In the genomic region with DNA sequence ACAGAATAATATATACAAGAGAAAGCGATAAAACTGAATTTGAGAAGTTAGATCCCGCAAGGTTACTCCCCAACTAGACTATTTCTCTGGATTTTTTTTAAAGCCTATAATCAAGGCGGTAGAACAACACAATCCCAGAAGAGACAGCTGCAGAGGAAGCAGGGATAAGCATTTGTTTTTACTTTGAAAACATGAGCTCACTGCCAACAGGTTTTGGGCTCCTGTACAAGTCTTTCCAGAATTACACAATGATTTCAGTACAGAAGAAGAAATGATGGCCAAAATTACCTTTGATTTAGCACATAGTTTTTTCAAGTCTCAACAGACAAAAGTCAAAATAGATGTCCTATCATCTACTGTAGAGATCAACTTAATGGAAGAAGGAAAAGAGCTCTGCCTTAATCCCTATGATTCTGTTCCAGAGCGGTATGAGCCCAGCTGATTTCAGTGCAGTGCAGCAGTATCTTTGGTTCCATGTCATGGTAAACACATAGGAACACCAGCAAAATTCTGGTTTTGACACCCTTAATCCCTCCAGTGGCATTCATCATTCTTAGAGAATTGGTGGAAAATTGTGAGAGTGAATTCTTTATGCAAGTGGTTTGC, we compare ENCODE assay signal across 18 cellular contexts.
DNase-seq lines count a peak whose midpoint lies in the region; ATAC-seq, FAIRE-seq and TF ChIP-seq lines count a peak whose summit lies in the region.
"Had no signal": no experiment of that assay in that cellular context is flagged by ENCODE, and none has a peak within 500 bp of the region (broad histone marks: within the 10 kb centered on the region; RNA-seq: fewer than 3 reads in every experiment).

No MANE protein-coding gene starts in this region.

- no peaks in the 10 kb centered on the region for H3K23me2 ChIP-seq in H1 (ENCODE audit: low read depth, low read length)

- H3K18ac ChIP-seq in H1 (ENCODE audit: extremely low read depth, low read length) = no peak overlapping the region

- no peak for FAIRE-seq in H1 (lab: Jason Lieb, UNC)
- FAIRE-seq: HepG2, small intestine had no signal

- no peak overlapping the region for H3K4ac ChIP-seq in H1 (replicated peaks; ENCODE audit: insufficient read length, low read depth, low read length)

- no peak overlapping the region for H4K5ac ChIP-seq in H1 (ENCODE audit: insufficient read length, low read depth, low read length)

- H3K36me3 ChIP-seq in H1 (ENCODE audit: control insufficient read depth in 2 of 4, insufficient read depth in 4 of 4, low read length in 3 of 4) (0 out of 8 replicates have a peak, but pooled peaks cover 0 to 3% (median 0%) of the 10 kb centered on the region in 4 experiments), testis (ENCODE audit: low read depth, missing control alignments) (no peaks in the 10 kb centered on the region)

- TF ChIP-seq EP300 in H1 (IDR thresholded peaks at IDR 0.05; ENCODE audit: borderline replicate concordance in 1 of 2, low read depth in 2 of 2, low read length in 2 of 2) = no peak

- H3K14ac ChIP-seq in H1 (ENCODE audit: insufficient read length) = no peak overlapping the region

- H3K4me1 ChIP-seq in H1 (replicated peaks in 1 of 4; ENCODE audit: control insufficient read depth in 3 of 4, insufficient read depth in 4 of 4, low read length in 3 of 4) (peaks cover 0 to 8% (median 2%) of the 10 kb centered on the region in 4 experiments; a peak in 3 of 7 replicates), testis (no peaks in the 10 kb centered on the region)
- H3K4me1 ChIP-seq: body of pancreas had no signal

- H3K36me3 Mint-ChIP-seq in mesothelial cell of epicardium = peaks cover 2% of the 10 kb centered on the region
- no peaks in the 10 kb centered on the region for H3K36me3 Mint-ChIP-seq in CD14-positive monocyte

- H2BK15ac ChIP-seq in H1 (ENCODE audit: low read length) = no peak overlapping the region

- WGBS in H1 (ENCODE audit: extremely low coverage in 1 of 2, insufficient coverage in 1 of 2, insufficient read length in 1 of 2, insufficient replicate concordance in 2 of 2, low coverage in 1 of 2, low lambda C conversion rate in 2 of 2, missing lambda C conversion rate in 1 of 2), 2 experiments = 89% methylated on average over 4 of the region's 4 CpGs; no CpG with 5 or more reads in 1 of the 2 experiments
- WGBS in testis, 2 donors = 62 to 67% methylated on average over 4 of the region's 4 CpGs

- ATAC-seq in Right ventricle myocardium superior (ENCODE audit: poor library complexity) = peak; percentile 76
- ATAC-seq in Right ventricle myocardium inferior = no peak
- no peak for ATAC-seq in HG02571 (IDR thresholded peaks at IDR 0.05; ENCODE audit: unreplicated experiment)
- ATAC-seq: body of pancreas; HepG2; stimulated activated naive CD8-positive, alpha-beta T cell treated with anti-CD3 and anti-CD28 coated beads, Interleukin-15, Interleukin-2, amounts not matched to agents 100 U/mL and 50 U/mL, for 24 hours had no signal

- H3K56ac ChIP-seq in H1 (replicated peaks; ENCODE audit: insufficient read length, low read depth, low read length) = no peak overlapping the region

- no peaks in the 10 kb centered on the region for H3K27me3 ChIP-seq in H1 (replicated peaks in 1 of 4; ENCODE audit: control insufficient read depth in 3 of 4, extremely low read depth in 1 of 4, insufficient read depth in 3 of 4, low read length in 3 of 4)
- H3K27me3 ChIP-seq in testis = no peaks in the 10 kb centered on the region
- H3K27me3 ChIP-seq: body of pancreas, hepatocyte had no signal

- H4K20me1 ChIP-seq in H1 (replicated peaks in 1 of 2; ENCODE audit: control insufficient read depth in 1 of 2, insufficient read depth in 2 of 2, low read length in 2 of 2) = no peaks in the 10 kb centered on the region

- H3K4me2 ChIP-seq in H1 (ENCODE audit: insufficient read depth in 1 of 2, low read depth in 2 of 2, low read length in 2 of 2) = no peak overlapping the region
- H3K4me2 ChIP-seq: hepatocyte had no signal

- H3K4me1 Mint-ChIP-seq in mesothelial cell of epicardium = peaks cover 15% of the 10 kb centered on the region
- H3K4me1 Mint-ChIP-seq in CD14-positive monocyte = no peaks in the 10 kb centered on the region
- H3K4me1 Mint-ChIP-seq: activated B cell treated with CpG ODN at 0.5 μM for 24 hours had no signal

- CTCF ChIA-PET in H1 (lab: Charles Lee; ENCODE audit: partially characterized antibody) = no interaction called here

- peak overlapping the region; percentile 88 for H2BK20ac ChIP-seq in H1 (ENCODE audit: low read length)

- POLR2A ChIA-PET in H1 (lab: Charles Lee; ENCODE audit: partially characterized antibody) = no interaction called here

- H3K27ac ChIP-seq in H1 (ENCODE audit: low read depth, low read length) (no peak overlapping the region), testis (peak overlapping the region in 1 of 2 donors; percentile 18)
- H3K27ac ChIP-seq: body of pancreas, hepatocyte had no signal

- H3K79me2 ChIP-seq in H1 (ENCODE audit: control insufficient read depth in 1 of 2, insufficient read depth in 2 of 2, low read length in 2 of 2) = no peaks in the 10 kb centered on the region
- H3K79me2 ChIP-seq: hepatocyte had no signal

- H3K4me3 ChIP-seq in H1 (ENCODE audit: extremely low read depth in 1 of 4, insufficient read depth in 2 of 4, low read depth in 3 of 4, low read length in 4 of 4) (no peak overlapping the region), testis (no peak overlapping the region)
- H3K4me3 ChIP-seq: body of pancreas, hepatocyte had no signal

- no peak overlapping the region for H2AFZ ChIP-seq in H1 (ENCODE audit: low read length)
- H2AFZ ChIP-seq: hepatocyte had no signal

- H3K27me3 Mint-ChIP-seq in mesothelial cell of epicardium (ENCODE audit: low read depth) (no peaks in the 10 kb centered on the region), CD14-positive monocyte (ENCODE audit: low read depth in 3 of 3) (no peaks in the 10 kb centered on the region)
- H3K27me3 Mint-ChIP-seq: activated B cell treated with CpG ODN at 0.5 μM for 24 hours had no signal

- no peak overlapping the region for H3K23ac ChIP-seq in H1 (ENCODE audit: insufficient read length)

- TF ChIP-seq RAD21 in H1 (IDR thresholded peaks at IDR 0.05 in 1 of 2, conservative IDR thresholded peaks at IDR 0.05 in 1 of 2; ENCODE audit: low read depth in 2 of 2, low read length in 2 of 2) = no peak

- H3K9me3 Mint-ChIP-seq in mesothelial cell of epicardium (peaks cover 16% of the 10 kb centered on the region), CD14-positive monocyte (peaks cover 0 to 16% (median 10%) of the 10 kb centered on the region in 7 donors)

- 0 out of 4 replicates have a peak, but pooled peaks cover 0 to 5% of the 10 kb centered on the region in 2 experiments for H3K9me3 ChIP-seq in H1 (ENCODE audit: insufficient read depth in 2 of 2, low read depth in 1 of 2, low read length in 1 of 2)
- H3K9me3 ChIP-seq in testis = no peaks in the 10 kb centered on the region
- H3K9me3 ChIP-seq: body of pancreas had no signal

- H3K9ac ChIP-seq in H1 (replicated peaks in 1 of 4; ENCODE audit: extremely low read depth in 1 of 4, low read depth in 3 of 4, low read length in 3 of 4) = no peak overlapping the region

- H2BK120ac ChIP-seq in H1 (replicated peaks; ENCODE audit: low read depth, low read length) = no peak overlapping the region

- DNase-seq in Right ventricle myocardium superior (no peak), Right ventricle myocardium inferior (ENCODE audit: missing footprints) (no peak), H1 (ENCODE audit: low read depth in 1 of 2, low spot score in 2 of 2) (no peak), mesothelial cell of epicardium (ENCODE audit: low spot score in 2 of 2, unreplicated experiment in 2 of 2) (no peak), testis (peak; percentile 21), GDM1 (lab: John Stamatoyannopoulos, UW) (no peak), CD14-positive monocyte (ENCODE audit: low spot score) (no peak)
- DNase-seq: activated B cell treated with CpG ODN at 0.5 μM for 24 hours; activated gamma-delta T cell treated with Interleukin-2 at 50 U/mL for 16 hours; body of pancreas; Caco-2; endodermal cell; small intestine; stimulated activated naive CD8-positive, alpha-beta T cell treated with anti-CD3 and anti-CD28 coated beads, Interleukin-15, Interleukin-2, amounts not matched to agents 100 U/mL and 50 U/mL, for 24 hours had no signal

- H3K27ac Mint-ChIP-seq in mesothelial cell of epicardium (peak overlapping the region; percentile 8), CD14-positive monocyte (no peak overlapping the region)
- H3K27ac Mint-ChIP-seq: activated B cell treated with CpG ODN at 0.5 μM for 24 hours, endodermal cell had no signal

- no peak overlapping the region for H4K8ac ChIP-seq in H1 (ENCODE audit: extremely low read depth, insufficient read depth, low read length)

- H4K91ac ChIP-seq in H1 (replicated peaks; ENCODE audit: insufficient read length, low read length) = no peak overlapping the region

- H2BK12ac ChIP-seq in H1 (ENCODE audit: low read depth, low read length) = 0 out of 2 replicates have a peak overlapping the region, but pooled peaks have one; percentile 11

- H3K79me1 ChIP-seq in H1 (ENCODE audit: low read depth, low read length) = no peaks in the 10 kb centered on the region

- intact Hi-C loops in Right ventricle myocardium superior (cut with DNase I) (no loop called here), Right ventricle myocardium inferior (cut with DNase I) (no loop called here), testis (cut with DNase I; ENCODE audit: low total_unique reads) (no loop called here), CD14-positive monocyte (cut with micrococcal nuclease) (no loop called here)

- H2BK5ac ChIP-seq in H1 (ENCODE audit: low read depth, low read length) = no peak overlapping the region; the same call in 1 of the 2 replicates

- no peak overlapping the region for H2AK5ac ChIP-seq in H1 (ENCODE audit: low read depth, low read length)

- TF ChIP-seq CTCF in H1 (IDR thresholded peaks at IDR 0.05; ENCODE audit: control extremely low read depth in 1 of 3, insufficient read depth in 1 of 3, low read depth in 1 of 3, low read length in 3 of 3) = no peak
- no peak for TF ChIP-seq CTCF in mesothelial cell of epicardium (IDR thresholded peaks at IDR 0.05; ENCODE audit: unreplicated experiment)
- TF ChIP-seq CTCF in testis (IDR thresholded peaks at IDR 0.05) = no peak
- no peak for TF ChIP-seq CTCF in CD14-positive monocyte (IDR thresholded peaks at IDR 0.05)

- H3K4me3 Mint-ChIP-seq in mesothelial cell of epicardium (no peak overlapping the region), CD14-positive monocyte (no peak overlapping the region)
- H3K4me3 Mint-ChIP-seq: activated B cell treated with CpG ODN at 0.5 μM for 24 hours, endodermal cell, neural crest cell had no signal

- no peak for TF ChIP-seq POLR2A in H1 (IDR thresholded peaks at IDR 0.05; ENCODE audit: control extremely low read depth in 1 of 2, low read depth in 2 of 2, low read length in 2 of 2)
- TF ChIP-seq POLR2A in testis (IDR thresholded peaks at IDR 0.05) = no peak

TF ChIP-seq in H1, 55 proteins besides CTCF, POLR2A, EP300 and RAD21 (continues in another document):
- no peak for TF ChIP-seq CEBPB (IDR thresholded peaks at IDR 0.05; ENCODE audit: low read depth, low read length)
- TF ChIP-seq SAP30 (IDR thresholded peaks at IDR 0.05; ENCODE audit: insufficient read depth, insufficient replicate concordance, low read length) = no peak
- no peak for TF ChIP-seq CHD2 (IDR thresholded peaks at IDR 0.05; ENCODE audit: low read length)
- TF ChIP-seq CBX8 (IDR thresholded peaks at IDR 0.05; ENCODE audit: borderline replicate concordance, low read depth, low read length) = no peak
